Comparison of ENCODE assay signal across 24 cellular contexts in the genomic region with DNA sequence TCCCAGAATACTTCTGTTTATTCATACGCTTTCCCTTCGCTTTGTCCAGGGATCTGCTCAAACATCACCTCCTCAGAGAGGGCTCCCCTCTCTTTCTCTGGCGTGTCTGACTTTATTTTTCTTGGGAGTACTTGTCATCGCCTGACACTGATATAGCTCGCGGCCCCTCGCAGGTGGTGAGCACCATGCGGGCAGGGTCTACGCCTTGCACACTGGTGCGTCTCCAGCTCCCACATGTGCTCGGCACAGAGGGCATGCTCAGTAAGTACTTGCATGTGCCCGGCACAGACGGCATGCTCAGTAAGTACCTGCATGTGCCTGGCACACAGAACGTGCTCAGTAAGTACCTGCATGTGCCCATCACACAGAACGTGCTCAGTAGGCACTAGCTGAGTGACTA. TPM values are rescaled to one million over a fixed set of nuclear protein-coding genes. Genes with fewer than 3 reads are reported as not detected.
DNase-seq lines count a peak whose midpoint lies in the region; ATAC-seq, FAIRE-seq and TF ChIP-seq lines count a peak whose summit lies in the region.
"Had no signal": no experiment of that assay in that cellular context is flagged by ENCODE, and none has a peak within 500 bp of the region (broad histone marks: within the 10 kb centered on the region; RNA-seq: fewer than 3 reads in every experiment).

No MANE protein-coding gene starts in this region.

- no peaks in the 10 kb centered on the region for H4K20me1 ChIP-seq in BLaER1 treated with 17β-estradiol and CSF1 and Interleukin-3, amounts not matched to agents 10 nM and 100 nM
- no peaks in the 10 kb centered on the region for H4K20me1 ChIP-seq in GM12878 (ENCODE audit: control insufficient read depth, insufficient read depth)
- H4K20me1 ChIP-seq in GM23338 (replicated peaks; ENCODE audit: insufficient read depth), result no peaks in the 10 kb centered on the region
- H4K20me1 ChIP-seq in hepatocyte (ENCODE audit: insufficient read depth, poor library complexity, severe bottlenecking), result no peaks in the 10 kb centered on the region

- H3K4me3 ChIP-seq in BLaER1 treated with 17β-estradiol and CSF1 and Interleukin-3, amounts not matched to agents 10 nM and 100 nM, result no peak overlapping the region
- no peak overlapping the region for H3K4me3 ChIP-seq in GM12878
- no peak overlapping the region for H3K4me3 ChIP-seq in GM23338
- no peak overlapping the region for H3K4me3 ChIP-seq in hepatocyte
- H3K4me3 ChIP-seq: GM23248, SK-N-MC had no signal

- DNase-seq in GM12878 (ENCODE audit: low read depth, low spot score) (no peak), GM23338 (ENCODE audit: low spot score) (no peak), kidney glomerular epithelial cell (lab: John Stamatoyannopoulos, UW) (no peak), hepatocyte (ENCODE audit: low spot score) (no peak)
- DNase-seq: Calu3, DMS153, DND-41, GM23248, H9, NCI-H1092, NCI-H1417 treated with DMSO at 0.1 percent for 48 hours, NCI-H187, NCI-H2081 treated with DMSO at 0.1 percent for 48 hours, NCI-H2171, NCI-H226, NCI-H510A, NCI-H69, SIG-M5, SW 1271 had no signal

- H3K4me2 ChIP-seq in BLaER1 treated with 17β-estradiol and CSF1 and Interleukin-3, amounts not matched to agents 10 nM and 100 nM, result peak overlapping the region; percentile 49 to 91 (median 72)
- H3K4me2 ChIP-seq in GM12878 (ENCODE audit: control insufficient read depth, insufficient read depth), result peak overlapping the region; percentile 76
- no peak overlapping the region for H3K4me2 ChIP-seq in GM23338
- no peak overlapping the region for H3K4me2 ChIP-seq in hepatocyte

- TF ChIP-seq CTCF in GM12878 (IDR thresholded peaks at IDR 0.05 in 2 of 3, conservative IDR thresholded peaks at IDR 0.05 in 1 of 3; ENCODE audit: control insufficient read depth in 2 of 3, extremely low read depth in 1 of 3, insufficient read depth in 1 of 3, low read depth in 3 of 3, low read length in 3 of 3) (no peak), GM23338 (conservative IDR thresholded peaks at IDR 0.05; ENCODE audit: low read depth in 2 of 2) (no peak), hepatocyte (IDR thresholded peaks at IDR 0.05; ENCODE audit: poor library complexity) (no peak)

- SMC1A ChIA-PET in GM12878 (lab: Charles Lee; ENCODE audit: uncharacterized antibody, unreplicated experiment), result interaction anchor here (0.6 to 2.5 kb wide), 3 partner anchors 11 to 31 kb away, joined by 4 to 16 read pairs (median 11); no protein-coding TSS in a partner anchor

- no peak overlapping the region for H2AFZ ChIP-seq in GM12878 (ENCODE audit: control insufficient read depth, low read depth, low read length)
- H2AFZ ChIP-seq in GM23338, result no peak overlapping the region
- H2AFZ ChIP-seq in hepatocyte, result no peak overlapping the region
- H2AFZ ChIP-seq: GM23248 had no signal

- no peaks in the 10 kb centered on the region for H3K79me2 ChIP-seq in GM12878 (ENCODE audit: control insufficient read depth, insufficient read depth, low read length)
- H3K79me2 ChIP-seq in GM23338 (replicated peaks; ENCODE audit: insufficient read depth), result no peaks in the 10 kb centered on the region
- H3K79me2 ChIP-seq in hepatocyte, result no peaks in the 10 kb centered on the region

- no peaks in the 10 kb centered on the region for H3K36me3 Mint-ChIP-seq in IgD-negative memory B cell
- H3K36me3 Mint-ChIP-seq in stimulated activated memory B cell treated with anti-CD40 and anti-IgM and Interleukin-4, amounts not matched to agents 10 μg/mL and 1 μg/mL and 100 μg/mL, for 72 hours, result no peaks in the 10 kb centered on the region
- H3K36me3 Mint-ChIP-seq in GM23338 (ENCODE audit: low read depth), result no peaks in the 10 kb centered on the region

- no peaks in the 10 kb centered on the region for H3K36me3 ChIP-seq in BLaER1 treated with 17β-estradiol and CSF1 and Interleukin-3, amounts not matched to agents 10 nM and 100 nM
- H3K36me3 ChIP-seq in GM12878 (ENCODE audit: control insufficient read depth in 2 of 2, insufficient read depth in 2 of 2, low read length in 1 of 2) (no peaks in the 10 kb centered on the region), GM23338 (ENCODE audit: insufficient read depth) (no peaks in the 10 kb centered on the region), hepatocyte (replicated peaks; ENCODE audit: insufficient read depth, low read depth) (no peaks in the 10 kb centered on the region)

- H3K27ac Mint-ChIP-seq in IgD-negative memory B cell, result no peak overlapping the region
- peak overlapping the region; percentile 26 for H3K27ac Mint-ChIP-seq in stimulated activated memory B cell treated with anti-CD40 and anti-IgM and Interleukin-4, amounts not matched to agents 10 μg/mL and 1 μg/mL and 100 μg/mL, for 72 hours
- no peak overlapping the region for H3K27ac Mint-ChIP-seq in GM23338

- H3K4me1 Mint-ChIP-seq in IgD-negative memory B cell (peaks cover 19 to 27% (median 20%) of the 10 kb centered on the region in 3 donors), GM23338 (peaks cover 3% of the 10 kb centered on the region; the same call in 1 of the 3 replicates)
- peaks cover 49% of the 10 kb centered on the region for H3K4me1 Mint-ChIP-seq in stimulated activated memory B cell treated with anti-CD40 and anti-IgM and Interleukin-4, amounts not matched to agents 10 μg/mL and 1 μg/mL and 100 μg/mL, for 72 hours
- H3K4me1 Mint-ChIP-seq: H9 had no signal

- H3K9ac ChIP-seq in BLaER1 treated with 17β-estradiol and CSF1 and Interleukin-3, amounts not matched to agents 10 nM and 100 nM, result peak overlapping the region in 2 of 11 experiments; percentile 15 to 32; a peak in 2 of 22 replicates
- no peak overlapping the region for H3K9ac ChIP-seq in GM12878 (ENCODE audit: control insufficient read depth, insufficient read depth, low read length)
- H3K9ac ChIP-seq: GM23248 had no signal

- POLR2A ChIA-PET in GM12878 (lab: Charles Lee), result interaction anchor here (0.7 kb wide), 1 partner anchor 40 kb away, joined by 3 read pairs; no protein-coding TSS in a partner anchor

- H3F3A ChIP-seq in GM23338 (replicated peaks; ENCODE audit: low read depth), result no peaks in the 10 kb centered on the region

- no peak for TF ChIP-seq EP300 in GM12878 (IDR thresholded peaks at IDR 0.05; ENCODE audit: borderline replicate concordance in 1 of 2, control insufficient read depth in 1 of 2, low read depth in 2 of 2, low read length in 2 of 2)

- TF ChIP-seq POLR2A in GM12878 (IDR thresholded peaks at IDR 0.05; ENCODE audit: low read depth, low read length), result no peak

- peaks cover 33 to 89% (median 62%) of the 10 kb centered on the region in 10 experiments for H3K4me1 ChIP-seq in BLaER1 treated with 17β-estradiol and CSF1 and Interleukin-3, amounts not matched to agents 10 nM and 100 nM
- H3K4me1 ChIP-seq in GM12878 (ENCODE audit: control insufficient read depth, insufficient read depth, low read length) (peaks cover 31% of the 10 kb centered on the region), GM23338 (ENCODE audit: insufficient read depth) (no peaks in the 10 kb centered on the region), hepatocyte (ENCODE audit: insufficient read depth) (no peaks in the 10 kb centered on the region)

- no peaks in the 10 kb centered on the region for H3K9me3 ChIP-seq in BLaER1 treated with 17β-estradiol and CSF1 and Interleukin-3, amounts not matched to agents 10 nM and 100 nM (replicated peaks in 1 of 11)
- H3K9me3 ChIP-seq in GM12878 (replicated peaks; ENCODE audit: control insufficient read depth, insufficient read depth, low read length) (no peaks in the 10 kb centered on the region), hepatocyte (ENCODE audit: low read depth) (no peaks in the 10 kb centered on the region)

- peak overlapping the region in 8 of 11 experiments; percentile 13 to 100 (median 56); a peak in 11 of 22 replicates for H3K27ac ChIP-seq in BLaER1 treated with 17β-estradiol and CSF1 and Interleukin-3, amounts not matched to agents 10 nM and 100 nM
- H3K27ac ChIP-seq in GM12878 (ENCODE audit: control insufficient read depth, insufficient read depth) (peak overlapping the region; percentile 1; the same call in 1 of the 2 replicates), GM23338 (ENCODE audit: low read depth) (no peak overlapping the region), hepatocyte (no peak overlapping the region)
- H3K27ac ChIP-seq: GM23248, SK-N-MC had no signal

- H3K4me3 Mint-ChIP-seq in IgD-negative memory B cell, result peak overlapping the region in 3 of 4 donors; percentile 13 to 87 (median 21)
- H3K4me3 Mint-ChIP-seq in stimulated activated memory B cell treated with anti-CD40 and anti-IgM and Interleukin-4, amounts not matched to agents 10 μg/mL and 1 μg/mL and 100 μg/mL, for 72 hours, result peak overlapping the region; percentile 21
- no peak overlapping the region for H3K4me3 Mint-ChIP-seq in GM23338
- H3K4me3 Mint-ChIP-seq: H9 had no signal

- FAIRE-seq in GM12878 (lab: Jason Lieb, UNC), result no peak
- FAIRE-seq: RCC 7860 had no signal

- no TSS peak for BruUV-seq in GM12878 (replicated peaks; lab: Mats Ljungman, UMichigan)

- H3K27me3 Mint-ChIP-seq in IgD-negative memory B cell, result peaks cover 2% of the 10 kb centered on the region
- no peaks in the 10 kb centered on the region for H3K27me3 Mint-ChIP-seq in stimulated activated memory B cell treated with anti-CD40 and anti-IgM and Interleukin-4, amounts not matched to agents 10 μg/mL and 1 μg/mL and 100 μg/mL, for 72 hours
- H3K27me3 Mint-ChIP-seq in GM23338 (ENCODE audit: insufficient read depth, low read depth, poor library complexity), result peaks cover 12% of the 10 kb centered on the region

- TF ChIP-seq RAD21 in GM12878 (IDR thresholded peaks at IDR 0.05; ENCODE audit: insufficient read depth, low read depth, low read length), result no peak

- RAD21 ChIA-PET in GM12878 (lab: Charles Lee; ENCODE audit: unreplicated experiment), result interaction anchor here (1.6 kb wide), 1 partner anchor 19 kb away, joined by 4 read pairs; no protein-coding TSS in a partner anchor

- ATAC-seq in GM12878 (no peak), GM23338 (no peak)
- ATAC-seq in stimulated activated memory B cell treated with anti-CD40 and anti-IgM and Interleukin-4, amounts not matched to agents 10 μg/mL and 1 μg/mL and 100 μg/mL, for 72 hours, result no peak

- H3K9me3 Mint-ChIP-seq in IgD-negative memory B cell (no peaks in the 10 kb centered on the region), GM23338 (no peaks in the 10 kb centered on the region)
- H3K9me3 Mint-ChIP-seq in stimulated activated memory B cell treated with anti-CD40 and anti-IgM and Interleukin-4, amounts not matched to agents 10 μg/mL and 1 μg/mL and 100 μg/mL, for 72 hours, result no peaks in the 10 kb centered on the region
- H3K9me3 Mint-ChIP-seq: H9 had no signal

- intact Hi-C loops in GM12878 (cut with micrococcal nuclease; ENCODE audit: unreplicated experiment), result no loop called here

- H3K27me3 ChIP-seq in BLaER1 treated with 17β-estradiol and CSF1 and Interleukin-3, amounts not matched to agents 10 nM and 100 nM, result no peaks in the 10 kb centered on the region
- H3K27me3 ChIP-seq in GM12878 (replicated peaks in 1 of 2; ENCODE audit: control insufficient read depth in 2 of 2, insufficient read depth in 2 of 2, low read length in 1 of 2) (no peaks in the 10 kb centered on the region), GM23338 (ENCODE audit: insufficient read depth) (no peaks in the 10 kb centered on the region), hepatocyte (no peaks in the 10 kb centered on the region)

- 84% methylated on average over 15 of the region's 15 CpGs for WGBS in GM12878 (ENCODE audit: insufficient coverage, insufficient replicate concordance, low lambda C conversion rate, missing lambda C conversion rate)
- 93% methylated on average over 15 of the region's 15 CpGs for WGBS in hepatocyte (ENCODE audit: low lambda C conversion rate, missing lambda C conversion rate)

- H3K9me2 ChIP-seq in GM23338 (ENCODE audit: insufficient read depth) (no peaks in the 10 kb centered on the region), hepatocyte (replicated peaks; ENCODE audit: insufficient read depth) (no peaks in the 10 kb centered on the region)

- in situ Hi-C loops in GM12878 (cut with MboI), result no loop called here

- CTCF ChIA-PET in GM12878 (lab: Yijun Ruan, JAX), result interaction anchor here (1.0 to 1.2 kb wide), 2 partner anchors 13 to 61 kb away, joined by 3 read pairs; no protein-coding TSS in a partner anchor

RNA-seq across cellular contexts. Expression of a gene that starts 57.5 kb away (rescaled TPM):
- polyA plus RNA-seq in IgD-negative memory B cell, result 718 TPM
- total RNA-seq in GM12878 (2013; cell fraction: nucleolus; rRNA removed), result 220 and 236 TPM in 2 replicates
- 229 and 237 TPM in 2 replicates for total RNA-seq in GM12878 (2014; rRNA removed)
- total RNA-seq in GM12878 (2014; rRNA removed; fragmentation: Illumina TruSeq; extraction: Trizol), result 164 and 167 TPM in 2 replicates
- 181 and 191 TPM in 2 replicates for total RNA-seq in GM12878 (2021)
- 62.7 TPM for polyA plus RNA-seq in GM12878 (2011; ENCODE audit: low read depth)
- polyA plus RNA-seq in GM12878 (2011; rRNA removed), result 220 and 328 TPM in 2 replicates
- 175 and 263 TPM in 2 replicates for polyA plus RNA-seq in GM12878 (2011; cell fraction: cytosol; rRNA removed)
- polyA plus RNA-seq in GM12878 (2011; cell fraction: nucleus; rRNA removed), result 312 and 314 TPM in 2 replicates
- polyA plus RNA-seq in GM12878 (2012), result 116 and 131 TPM in 2 replicates
- 181 and 269 TPM in 2 replicates for polyA plus RNA-seq in GM12878 (2014; fragmentation: Illumina TruSeq; extraction: Trizol)
- 10 to 100 TPM; 17.1 to 34.5 TPM for polyA plus RNA-seq in GM12878 (2014; fragmentation: Nextera tagmentation; extraction: Ambion mirVana)
- 179 and 194 TPM in 2 replicates for polyA plus RNA-seq in GM12878 (2014; rRNA removed)
- polyA plus RNA-seq in GM12878 (2016; fragmentation: Nextera tagmentation; extraction: Ambion mirVana), result 100 to 1,000 TPM; 104 to 121 TPM
- 201 and 208 TPM in 2 replicates for polyA minus RNA-seq in GM12878 (2011; rRNA and poly(A)+ RNA removed)
- polyA minus RNA-seq in GM12878 (2011; cell fraction: cytosol; rRNA and poly(A)+ RNA removed), result 109 and 123 TPM in 2 replicates
- polyA minus RNA-seq in GM12878 (2011; cell fraction: nucleus; rRNA and poly(A)+ RNA removed), result 155 and 194 TPM in 2 replicates
- total RNA-seq in GM23338 (2014; rRNA removed; shearing (Covaris generic)), result 1.4 and 2.8 TPM in 2 replicates
- 0.47 and 1.3 TPM in 2 replicates for polyA plus RNA-seq in GM23338 (2016; fragmentation: Nextera tagmentation; extraction: Ambion mirVana)
- total RNA-seq in hepatocyte, result 7.2 and 8.4 TPM in 2 replicates
- 4.7 and 6.9 TPM in 2 replicates for polyA plus RNA-seq in hepatocyte
- total RNA-seq: GM23248 had no signal

Comparison
In these comparisons a context has a peak if more than half of its experiments do, and no peak if none do; other contexts are left out.
1. H3K27ac ChIP-seq: peak in BLaER1 treated with 17β-estradiol and CSF1 and Interleukin-3, amounts not matched to agents 10 nM and 100 nM (8 of 11) and GM12878 (single experiment); none in GM23338 (single experiment) and hepatocyte (single experiment).
2. H3K4me2 ChIP-seq: peak in BLaER1 treated with 17β-estradiol and CSF1 and Interleukin-3, amounts not matched to agents 10 nM and 100 nM (11 of 11) and GM12878 (single experiment); none in GM23338 (single experiment) and hepatocyte (single experiment).